23 cellular contexts compared by ENCODE assay signal in genomic region chr21:35488941-35489340, GRCh38.
DNase-seq lines count a peak whose midpoint lies in the region; FAIRE-seq and TF ChIP-seq lines count a peak whose summit lies in the region.
"Had no signal": no experiment of that assay in that cellular context is flagged by ENCODE, and none has a peak within 500 bp of the region (broad histone marks: within the 10 kb centered on the region; RNA-seq: fewer than 3 reads in every experiment).

No MANE protein-coding gene starts in this region.

- no peaks in the 10 kb centered on the region for H3K36me3 ChIP-seq in astrocyte (ENCODE audit: insufficient read depth, low read length)
- H3K36me3 ChIP-seq: SJCRH30 had no signal

- DNase-seq in GM03348 (ENCODE audit: low spot score) (peak; percentile 44), astrocyte (ENCODE audit: low read depth) (peak; percentile 84), epithelial cell of esophagus (ENCODE audit: low read depth) (peak; percentile 62), kidney tubule cell (ENCODE audit: low spot score) (peak; percentile 18), inferior parietal cortex (ENCODE audit: extremely low spot score) (no peak), DMS 273 (lab: John Stamatoyannopoulos, UW; ENCODE audit: unreplicated experiment) (no peak), cardiac septum (ENCODE audit: low spot score) (no peak), DMS153 (lab: John Stamatoyannopoulos, UW) (no peak)
- DNase-seq: CD8-positive, alpha-beta T cell; DND-41; Kasumi-1; MV-4-11; NCI-H1105; NCI-H1930; NCI-H446; NCI-H524 treated with DMSO at 0.1 percent for 48 hours; NCI-H774; SJCRH30 had no signal

- intact Hi-C loops in cardiac septum (cut with DNase I), result no loop called here

- H3K27ac Mint-ChIP-seq in astrocyte (ENCODE audit: unreplicated experiment), result peak overlapping the region; percentile 38
- H3K27ac Mint-ChIP-seq: B cell; CD8-positive, alpha-beta T cell had no signal

- no peaks in the 10 kb centered on the region for H3K4me1 ChIP-seq in astrocyte (ENCODE audit: insufficient read depth, low read length)

- H3K4me1 Mint-ChIP-seq in astrocyte (ENCODE audit: low read depth, unreplicated experiment), result peaks cover 13% of the 10 kb centered on the region
- H3K4me1 Mint-ChIP-seq: B cell had no signal

- no peak for FAIRE-seq in astrocyte (lab: Jason Lieb, UNC)
- FAIRE-seq: H54, HTR-8/SVneo, K562 had no signal

- H3K9me3 ChIP-seq in astrocyte (ENCODE audit: insufficient read depth, low read depth, low read length), result no peaks in the 10 kb centered on the region

- no peak overlapping the region for H2AFZ ChIP-seq in astrocyte (ENCODE audit: low read depth, low read length)

- peaks cover 11% of the 10 kb centered on the region for H3K27me3 Mint-ChIP-seq in astrocyte (ENCODE audit: low read depth, unreplicated experiment)

- TF ChIP-seq CTCF in astrocyte (IDR thresholded peaks at IDR 0.05; ENCODE audit: insufficient read depth, low read depth, low read length) (no peak), epithelial cell of esophagus (IDR thresholded peaks at IDR 0.05; ENCODE audit: insufficient read depth, low read depth, low read length, missing control alignments) (no peak)

- H3K4me3 Mint-ChIP-seq in astrocyte (ENCODE audit: unreplicated experiment), result no peak overlapping the region
- H3K4me3 Mint-ChIP-seq: B cell; CD8-positive, alpha-beta T cell had no signal

- H3K4me2 ChIP-seq in astrocyte (ENCODE audit: low read length), result no peak overlapping the region

- no peak overlapping the region for H3K9ac ChIP-seq in astrocyte (ENCODE audit: low read length)

- H3K9me3 Mint-ChIP-seq in astrocyte (ENCODE audit: unreplicated experiment), result peaks cover 4% of the 10 kb centered on the region
- H3K9me3 Mint-ChIP-seq: CD8-positive, alpha-beta T cell had no signal

- no peaks in the 10 kb centered on the region for H3K27me3 ChIP-seq in astrocyte (ENCODE audit: insufficient read depth, low read length)
- H3K27me3 ChIP-seq: SJCRH30 had no signal

- no peaks in the 10 kb centered on the region for H3K79me2 ChIP-seq in astrocyte (ENCODE audit: insufficient read depth, low read length)

- no peaks in the 10 kb centered on the region for H3K36me3 Mint-ChIP-seq in astrocyte (ENCODE audit: low read depth, unreplicated experiment)
- H3K36me3 Mint-ChIP-seq: CD8-positive, alpha-beta T cell had no signal

- no peaks in the 10 kb centered on the region for H4K20me1 ChIP-seq in astrocyte (ENCODE audit: insufficient read depth, low read length)

- H3K4me3 ChIP-seq in astrocyte (ENCODE audit: insufficient read depth, low read depth, low read length) (no peak overlapping the region), epithelial cell of esophagus (ENCODE audit: low read length) (no peak overlapping the region)
- H3K4me3 ChIP-seq: K562, SJCRH30 had no signal

- no peak overlapping the region for H3K27ac ChIP-seq in astrocyte (ENCODE audit: low read depth, low read length)
- H3K27ac ChIP-seq: C4-2B, SJCRH30 had no signal

Comparison
In these comparisons a context has a peak if more than half of its experiments do, and no peak if none do; other contexts are left out.
1. DNase-seq: peak in GM03348 (single experiment), astrocyte (single experiment), epithelial cell of esophagus (single experiment) and kidney tubule cell (single experiment); none in inferior parietal cortex (single experiment), DMS 273 (single experiment), cardiac septum (single experiment) and DMS153 (single experiment).